In genomic region chr1:225777583-225778411, GRCh38 we compare ENCODE assay signal across 8 cellular contexts. TPM values are rescaled to one million over a fixed set of nuclear protein-coding genes. Genes with fewer than 3 reads are reported as not detected.
DNase-seq lines count a peak whose midpoint lies in the region; ATAC-seq, FAIRE-seq and TF ChIP-seq lines count a peak whose summit lies in the region.

SRP9 (plus strand) TSS chr1:225777826; CDS start chr1:225777941, 115 bp downstream.

- no peaks in the 10 kb centered on the region for H3K9me3 Mint-ChIP-seq in T-cell

- peaks cover 12% of the 10 kb centered on the region for H3K36me3 Mint-ChIP-seq in T-cell

- H3K27ac Mint-ChIP-seq in T-cell: no peak within 1 kb of the TSS

- DNase-seq in GM12892 (ENCODE audit: insufficient read length) (peak; percentile 82), NCI-H1436 treated with DMSO at 0.1 percent for 48 hours (lab: John Stamatoyannopoulos, UW) (peak; percentile 97), T-cell (peak; percentile 97 to 100 (median 99)), amniotic stem cell (lab: John Stamatoyannopoulos, UW) (peak; percentile 96), left cardiac atrium (peak; percentile 99), posterior vena cava (ENCODE audit: low spot score) (peak; percentile 100), ureter (ENCODE audit: low spot score) (peak; percentile 99)

- TF ChIP-seq POLR2A in GM12892 (IDR thresholded peaks at IDR 0.05; ENCODE audit: low read depth, low read length): peak; percentile 84

- no peaks in the 10 kb centered on the region for H3K27me3 Mint-ChIP-seq in T-cell

- peak; percentile 100 for FAIRE-seq in GM12892 (lab: Jason Lieb, UNC)

- CTCF ChIA-PET in T-cell (lab: Charles Lee): interaction anchor here (0.6 to 2.8 kb wide), 18 partner anchors 9 to 333 kb away, joined by 3 to 18 read pairs (median 4); partner anchors contain the start of genes H3-3A (in 1 of the 2), PYCR2 (in 1 of the 2) and TMEM63A (in 1 of the 2)

- POLR2A ChIA-PET in T-cell (lab: Charles Lee): interaction anchor here (0.5 to 1.7 kb wide), 13 partner anchors 15 to 348 kb away, joined by 3 to 7 read pairs (median 4); partner anchors contain the start of genes H3-3A (in 1 of the 2), LEFTY1 (in 1 of the 2), PYCR2 (in 1 of the 2) and SDE2 (in 1 of the 2)

- no peak within 1 kb of the TSS for H3K4me3 Mint-ChIP-seq in T-cell

- peaks cover 42 to 47% (median 47%) of the 10 kb centered on the region in 3 donors for H3K4me1 Mint-ChIP-seq in T-cell

- intact Hi-C loops in left cardiac atrium (cut with DNase I) (loop anchor here (5.0 to 10.0 kb wide), 3 partner anchors 135 to 223 kb away; no protein-coding TSS in a partner anchor), posterior vena cava (cut with DNase I) (loop anchor here in 1 of 2 donors (2.0 to 10.0 kb wide), 4 partner anchors 67 to 223 kb away; no protein-coding TSS in a partner anchor)

- ATAC-seq in HG02852 (IDR thresholded peaks at IDR 0.05; ENCODE audit: unreplicated experiment) (peak; percentile 97), T-cell (replicated peaks in 1 of 4) (peak; percentile 94 to 96 (median 96)), left cardiac atrium (peak; percentile 100)

RNA-seq across cellular contexts. Expression of gene SRP9, which starts in this region (rescaled TPM):
- polyA plus RNA-seq in GM12892 (2012; ENCODE audit: missing spikeins): 258 TPM
- total RNA-seq in T-cell (100 to 1,000 TPM in 3 of 5 donors, 10 to 100 TPM in 2; 74.1 to 152 (median 137) TPM), left cardiac atrium (100 to 1,000 TPM; 189 to 200 TPM), posterior vena cava (100 to 1,000 TPM; 167 to 207 TPM), ureter (249 TPM)

Comparison
In these comparisons a context has a peak if more than half of its experiments do, and no peak if none do; other contexts are left out.
1. Peak in every context shown above with its lines: DNase-seq and ATAC-seq.